ENCODE assay signal across 11 cellular contexts in the genomic region with DNA sequence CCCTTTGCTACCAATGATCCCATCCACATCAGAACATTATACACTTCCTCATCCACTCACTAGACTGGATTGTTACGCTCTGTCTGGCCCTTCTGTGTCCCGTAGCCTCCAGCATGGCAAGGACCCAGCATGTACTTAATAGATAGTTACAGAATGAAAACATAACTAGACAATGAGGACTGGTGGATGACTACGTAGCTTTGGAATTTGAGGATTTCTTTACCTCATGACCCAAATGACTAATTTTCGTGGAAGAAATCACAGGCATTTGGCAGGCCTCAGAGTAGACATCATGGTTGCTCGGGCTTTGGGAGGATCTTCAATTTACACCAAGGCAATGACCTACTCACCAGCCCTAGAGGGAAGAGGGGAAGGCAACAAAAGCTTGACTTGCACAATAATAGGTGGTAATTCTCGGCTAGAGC.
DNase-seq lines count a peak whose midpoint lies in the region; ATAC-seq and TF ChIP-seq lines count a peak whose summit lies in the region.
"Had no signal": no experiment of that assay in that cellular context is flagged by ENCODE, and none has a peak within 500 bp of the region (broad histone marks: within the 10 kb centered on the region; RNA-seq: fewer than 3 reads in every experiment).

No MANE protein-coding gene starts in this region.

- H3K27ac ChIP-seq in PC-9 (peak overlapping the region; percentile 66), prostate gland (no peak overlapping the region)
- H3K27ac ChIP-seq: parathyroid adenoma had no signal

- TF ChIP-seq POLR2A in prostate gland (IDR thresholded peaks at IDR 0.05), result no peak

- CTCF ChIA-PET in BJ (lab: Yijun Ruan, JAX) (interaction anchor here (0.9 kb wide), 1 partner anchor 394 kb away, joined by 3 read pairs; no protein-coding TSS in a partner anchor), PC-9 (lab: Charles Lee) (no interaction called here)

- ATAC-seq in HG02970 (IDR thresholded peaks at IDR 0.05; ENCODE audit: low FRiP score, unreplicated experiment), result no peak
- ATAC-seq in HG02840 (IDR thresholded peaks at IDR 0.05; ENCODE audit: low FRiP score, unreplicated experiment), result no peak
- no peak for ATAC-seq in GM19328 (IDR thresholded peaks at IDR 0.05; ENCODE audit: unreplicated experiment)
- ATAC-seq: stimulated activated naive B cell treated with anti-CD40 and anti-IgM and Interleukin-4, amounts not matched to agents 10 μg/mL and 1 μg/mL and 100 μg/mL, for 72 hours had no signal

- WGBS in prostate gland, result 62% methylated on average over 6 of the region's 6 CpGs

- no peaks in the 10 kb centered on the region for H3K36me3 Mint-ChIP-seq in nephron progenitor cell (ENCODE audit: low read depth)
- H3K36me3 Mint-ChIP-seq: stimulated activated naive B cell treated with anti-CD40 and anti-IgM and Interleukin-4, amounts not matched to agents 10 μg/mL and 1 μg/mL and 100 μg/mL, for 72 hours had no signal

- no TSS peak for BruUV-seq in PC-9 (replicated peaks; lab: Mats Ljungman, UMichigan)

- H3K27me3 ChIP-seq in BJ (ENCODE audit: control insufficient read depth, insufficient read depth, low read length) (no peaks in the 10 kb centered on the region), PC-9 (ENCODE audit: insufficient read depth, low read depth) (no peaks in the 10 kb centered on the region), prostate gland (replicated peaks; ENCODE audit: insufficient read depth) (no peaks in the 10 kb centered on the region)

- H3K4me2 ChIP-seq in PC-9, result peak overlapping the region; percentile 52

- H4K20me1 ChIP-seq in PC-9 (ENCODE audit: insufficient read depth), result no peaks in the 10 kb centered on the region

- H3K9me3 ChIP-seq in PC-9 (ENCODE audit: insufficient read depth, low read depth) (peaks cover 23% of the 10 kb centered on the region), prostate gland (no peaks in the 10 kb centered on the region)

- H3K27me3 Mint-ChIP-seq in nephron progenitor cell (ENCODE audit: low read depth, poor library complexity), result peaks cover 3% of the 10 kb centered on the region
- H3K27me3 Mint-ChIP-seq: stimulated activated naive B cell treated with anti-CD40 and anti-IgM and Interleukin-4, amounts not matched to agents 10 μg/mL and 1 μg/mL and 100 μg/mL, for 72 hours had no signal

- H3K36me3 ChIP-seq in BJ (ENCODE audit: control insufficient read depth, insufficient read depth, low read length) (no peaks in the 10 kb centered on the region), PC-9 (ENCODE audit: low read depth) (0 out of 2 replicates have a peak, but pooled peaks cover 3% of the 10 kb centered on the region), prostate gland (no peaks in the 10 kb centered on the region)

- DNase-seq in BJ (ENCODE audit: low read depth) (peak; percentile 98), PC-9 (peak; percentile 78 to 96), epithelial cell of proximal tubule (ENCODE audit: low read depth) (peak; percentile 100), nephron progenitor cell (no peak), prostate gland (ENCODE audit: low spot score) (no peak)
- DNase-seq: OCI-M1; stimulated activated naive B cell treated with anti-CD40 and anti-IgM and Interleukin-4, amounts not matched to agents 10 μg/mL and 1 μg/mL and 100 μg/mL, for 72 hours had no signal

- H3K9me3 Mint-ChIP-seq in nephron progenitor cell, result peaks cover 11% of the 10 kb centered on the region
- H3K9me3 Mint-ChIP-seq: stimulated activated naive B cell treated with anti-CD40 and anti-IgM and Interleukin-4, amounts not matched to agents 10 μg/mL and 1 μg/mL and 100 μg/mL, for 72 hours had no signal

- H3K4me1 ChIP-seq in PC-9 (replicated peaks; ENCODE audit: insufficient read depth) (peaks cover 40% of the 10 kb centered on the region), prostate gland (replicated peaks) (no peaks in the 10 kb centered on the region)
- H3K4me1 ChIP-seq: parathyroid adenoma had no signal

- H3K4me3 Mint-ChIP-seq in nephron progenitor cell, result no peak overlapping the region
- H3K4me3 Mint-ChIP-seq: stimulated activated naive B cell treated with anti-CD40 and anti-IgM and Interleukin-4, amounts not matched to agents 10 μg/mL and 1 μg/mL and 100 μg/mL, for 72 hours had no signal

- peak overlapping the region; percentile 20 for H3K27ac Mint-ChIP-seq in nephron progenitor cell
- H3K27ac Mint-ChIP-seq: stimulated activated naive B cell treated with anti-CD40 and anti-IgM and Interleukin-4, amounts not matched to agents 10 μg/mL and 1 μg/mL and 100 μg/mL, for 72 hours had no signal

- H3K79me2 ChIP-seq in PC-9 (ENCODE audit: low read depth), result no peaks in the 10 kb centered on the region
- H3K79me2 ChIP-seq: parathyroid adenoma had no signal

- peaks cover 90% of the 10 kb centered on the region for H3K4me1 Mint-ChIP-seq in nephron progenitor cell

- TF ChIP-seq CTCF in BJ (IDR thresholded peaks at IDR 0.05; ENCODE audit: insufficient read depth, low read depth, low read length) (no peak), PC-9 (conservative IDR thresholded peaks at IDR 0.05) (no peak), epithelial cell of proximal tubule (conservative IDR thresholded peaks at IDR 0.05; ENCODE audit: low read depth, low read length) (no peak), nephron progenitor cell (IDR thresholded peaks at IDR 0.05) (no peak), prostate gland (IDR thresholded peaks at IDR 0.05) (no peak)

- no peak overlapping the region for H3K4me3 ChIP-seq in BJ (ENCODE audit: low read depth, low read length)
- H3K4me3 ChIP-seq in PC-9, result no peak overlapping the region
- H3K4me3 ChIP-seq in epithelial cell of proximal tubule (ENCODE audit: low read depth, low read length), result no peak overlapping the region
- H3K4me3 ChIP-seq in prostate gland, result no peak overlapping the region

- intact Hi-C loops in PC-9 (cut with micrococcal nuclease; ENCODE audit: unreplicated experiment), result loop anchor here (1.0 to 10.0 kb wide), 5 partner anchors 21 to 455 kb away; no protein-coding TSS in a partner anchor
- intact Hi-C loops in prostate gland (cut with DNase I), result loop anchor here (5.0 kb wide), 1 partner anchor 298 kb away; a partner anchor contains a TSS

- POLR2A ChIA-PET in BJ (lab: Charles Lee), result interaction anchor here (0.9 kb wide), 1 partner anchor 42 kb away, joined by 3 read pairs; no protein-coding TSS in a partner anchor
- POLR2A ChIA-PET in PC-9 (lab: Charles Lee; ENCODE audit: unreplicated experiment), result no interaction called here

- H3K9me2 ChIP-seq in PC-9 (ENCODE audit: insufficient read depth), result 0 out of 2 replicates have a peak, but pooled peaks cover 2% of the 10 kb centered on the region

- H2AFZ ChIP-seq in PC-9, result no peak overlapping the region
- H2AFZ ChIP-seq: parathyroid adenoma had no signal

- H3F3A ChIP-seq in PC-9 (ENCODE audit: insufficient read depth, low read depth), result peaks cover 20% of the 10 kb centered on the region

Comparison
In these comparisons a context has a peak if more than half of its experiments do, and no peak if none do; other contexts are left out.
1. DNase-seq: peak in BJ (single experiment), PC-9 (2 of 2) and epithelial cell of proximal tubule (single experiment); none in nephron progenitor cell (single experiment) and prostate gland (single experiment).